Comparison of ENCODE assay signal across 11 cellular contexts in genomic region chr1:164601399-164602141, GRCh38. TPM values are rescaled to one million over a fixed set of nuclear protein-coding genes. Genes with fewer than 3 reads are reported as not detected.
DNase-seq lines count a peak whose midpoint lies in the region; ATAC-seq, FAIRE-seq and TF ChIP-seq lines count a peak whose summit lies in the region.
"Had no signal": no experiment of that assay in that cellular context is flagged by ENCODE, and none has a peak within 500 bp of the region (broad histone marks: within the 10 kb centered on the region; RNA-seq: fewer than 3 reads in every experiment).

No MANE protein-coding gene starts in this region.

- H3K36me3 ChIP-seq in PC-9 (ENCODE audit: low read depth) (peaks cover 17% of the 10 kb centered on the region), cardiac muscle cell (peaks cover 7% of the 10 kb centered on the region), prostate gland (no peaks in the 10 kb centered on the region), osteoblast (ENCODE audit: insufficient read depth, low read length) (no peaks in the 10 kb centered on the region)

- no peaks in the 10 kb centered on the region for H3K9me2 ChIP-seq in PC-9 (ENCODE audit: insufficient read depth)

- H3K27me3 ChIP-seq in PC-9 (ENCODE audit: insufficient read depth, low read depth) (no peaks in the 10 kb centered on the region), cardiac muscle cell (no peaks in the 10 kb centered on the region), prostate gland (replicated peaks; ENCODE audit: insufficient read depth) (no peaks in the 10 kb centered on the region), osteoblast (ENCODE audit: insufficient read depth, low read length) (no peaks in the 10 kb centered on the region)

- TF ChIP-seq CTCF in D721Med (IDR thresholded peaks at IDR 0.05; ENCODE audit: insufficient read depth, missing control alignments) (no peak), PC-9 (conservative IDR thresholded peaks at IDR 0.05) (no peak), cardiac muscle cell (IDR thresholded peaks at IDR 0.05; ENCODE audit: low read depth, low read length) (no peak), prostate gland (IDR thresholded peaks at IDR 0.05) (no peak), osteoblast (IDR thresholded peaks at IDR 0.05; ENCODE audit: extremely low read depth, low read depth, low read length) (no peak)

- H3K4me1 ChIP-seq in PC-9 (replicated peaks; ENCODE audit: insufficient read depth) (peaks cover 75% of the 10 kb centered on the region), cardiac muscle cell (ENCODE audit: low read depth) (peaks cover 26% of the 10 kb centered on the region), prostate gland (replicated peaks) (peaks cover 16% of the 10 kb centered on the region), osteoblast (ENCODE audit: insufficient read depth, low read length) (peaks cover 3% of the 10 kb centered on the region)

- TF ChIP-seq POLR2A in prostate gland (IDR thresholded peaks at IDR 0.05) = no peak

- CTCF ChIA-PET in PC-9 (lab: Charles Lee) = interaction anchor here (1.3 to 1.4 kb wide), 2 partner anchors 10 to 59 kb away, joined by 3 to 4 read pairs; no protein-coding TSS in a partner anchor

- no TSS peak for BruUV-seq in PC-9 (replicated peaks; lab: Mats Ljungman, UMichigan)

- H3K79me2 ChIP-seq in PC-9 (ENCODE audit: low read depth) (peaks cover 35% of the 10 kb centered on the region), osteoblast (ENCODE audit: insufficient read depth, low read length) (no peaks in the 10 kb centered on the region)

- H2AFZ ChIP-seq in PC-9 = peak overlapping the region; percentile 26
- H2AFZ ChIP-seq in osteoblast (ENCODE audit: low read length) = no peak overlapping the region

- DNase-seq in D721Med (ENCODE audit: insufficient read length, low spot score) = peak; percentile 41
- no peak for DNase-seq in PC-9
- no peak for DNase-seq in cardiac muscle cell (ENCODE audit: low read depth in 1 of 2, low spot score in 1 of 2)
- no peak for DNase-seq in prostate gland (ENCODE audit: low spot score)
- DNase-seq in SIG-M5 treated with dmso at 0.1 percent for 504 hours (lab: John Stamatoyannopoulos, UW; ENCODE audit: unreplicated experiment) = no peak
- no peak for DNase-seq in stimulated activated CD8-positive, alpha-beta memory T cell treated with anti-CD3 and anti-CD28 coated beads, Interleukin-4, amount 100 ng/mL, for 48 hours
- no peak for DNase-seq in osteoblast (ENCODE audit: insufficient read length, low spot score, missing footprints)
- DNase-seq: CD4-positive, alpha-beta memory T cell had no signal

- H3F3A ChIP-seq in PC-9 (ENCODE audit: insufficient read depth, low read depth) = peaks cover 37% of the 10 kb centered on the region

- peak; percentile 97 for FAIRE-seq in D721Med (lab: Jason Lieb, UNC)
- FAIRE-seq: K562 had no signal

- H3K9me3 ChIP-seq in PC-9 (ENCODE audit: insufficient read depth, low read depth) = no peaks in the 10 kb centered on the region
- no peaks in the 10 kb centered on the region for H3K9me3 ChIP-seq in cardiac muscle cell (ENCODE audit: low read depth)
- no peaks in the 10 kb centered on the region for H3K9me3 ChIP-seq in prostate gland
- H3K9me3 ChIP-seq in osteoblast (ENCODE audit: low read depth, low read length) = no peaks in the 10 kb centered on the region

- H3K27ac ChIP-seq in PC-9 (peak overlapping the region; percentile 95), cardiac muscle cell (peak overlapping the region; percentile 87), prostate gland (peak overlapping the region; percentile 78 to 85), osteoblast (ENCODE audit: low read depth, low read length) (no peak overlapping the region)

- H3K4me3 ChIP-seq in PC-9 (peak overlapping the region; percentile 49; the same call in 1 of the 2 replicates), cardiac muscle cell (no peak overlapping the region), prostate gland (peak overlapping the region in 1 of 2 donors; percentile 20), osteoblast (ENCODE audit: insufficient read depth, low read length) (no peak overlapping the region)
- H3K4me3 ChIP-seq: K562 had no signal

- POLR2A ChIA-PET in PC-9 (lab: Charles Lee; ENCODE audit: unreplicated experiment) = interaction anchor here (0.8 to 1.3 kb wide), 3 partner anchors 10 to 1044 kb away, joined by 4 to 15 read pairs (median 14); partner anchors contain the start of gene PBX1

- WGBS in prostate gland = 37% methylated on average over 5 of the region's 5 CpGs

- H4K20me1 ChIP-seq in PC-9 (ENCODE audit: insufficient read depth) (no peaks in the 10 kb centered on the region), osteoblast (ENCODE audit: insufficient read depth, low read length) (no peaks in the 10 kb centered on the region)

- intact Hi-C loops in PC-9 (cut with micrococcal nuclease; ENCODE audit: unreplicated experiment) = loop anchor here (1.0 to 10.0 kb wide), 10 partner anchors 9 to 563 kb away; no protein-coding TSS in a partner anchor
- intact Hi-C loops in prostate gland (cut with DNase I) = loop anchor here (10.0 kb wide), 1 partner anchor 473 kb away; no protein-coding TSS in a partner anchor

- H3K4me2 ChIP-seq in PC-9 = peak overlapping the region; percentile 83
- no peak overlapping the region for H3K4me2 ChIP-seq in osteoblast (ENCODE audit: insufficient read depth, low read length)

- no peak for ATAC-seq in HG02852 (IDR thresholded peaks at IDR 0.05; ENCODE audit: unreplicated experiment)
- ATAC-seq: K562 had no signal

RNA-seq across cellular contexts. Expression of gene PBX1, which starts 42.6 kb away (rescaled TPM):
- total RNA-seq in PC-9 (2021) (44.5 and 57.7 TPM in 2 replicates), cardiac muscle cell (147 and 182 TPM in 2 replicates), prostate gland (10 to 100 TPM; 50.2 to 60.4 TPM), osteoblast (10.1 and 15.3 TPM in 2 replicates)
- 43.5 and 54.5 TPM in 2 replicates for polyA plus RNA-seq in cardiac muscle cell
- total RNA-seq: T-helper 1 cell treated with Interleukin-12 subunit alpha and Interleukin-12 subunit beta and Interleukin-4 antibody, amounts not matched to agents 30 ng/mL and 1 ng/mL, for 36 hours had no signal
